Comparison of ENCODE assay signal across 28 cellular contexts in genomic region chr6:8651998-8652397, GRCh38.
"Had no signal": no experiment of that assay in that cellular context is flagged by ENCODE, and none has a peak within 500 bp of the region (broad histone marks: within the 10 kb centered on the region; RNA-seq: fewer than 3 reads in every experiment).

No MANE protein-coding gene starts in this region.

- H3K9me3 Mint-ChIP-seq: neural progenitor cell had no signal

- H3K27me3 ChIP-seq: neural progenitor cell, neutrophil, right atrium auricular region, suprapubic skin, tibial artery, upper lobe of right lung had no signal

- H3K4me1 ChIP-seq: lower lobe of right lung, neural progenitor cell, parathyroid adenoma, right atrium auricular region, suprapubic skin, tibial artery, upper lobe of right lung had no signal

- H3K4me1 Mint-ChIP-seq: mesothelial cell of epicardium; naive B cell; natural killer cell; nephron progenitor cell; neural progenitor cell; stimulated activated naive B cell treated with anti-CD40 and anti-IgM and Interleukin-4, amounts not matched to agents 10 μg/mL and 1 μg/mL and 100 μg/mL, for 72 hours had no signal

- H3K9ac ChIP-seq: neural progenitor cell, parathyroid adenoma had no signal

- H2AFZ ChIP-seq: neural progenitor cell, parathyroid adenoma had no signal

- H3K79me2 ChIP-seq: parathyroid adenoma had no signal

- H3K27ac Mint-ChIP-seq: mesothelial cell of epicardium; naive B cell; natural killer cell; nephron progenitor cell; neural progenitor cell; stimulated activated naive B cell treated with anti-CD40 and anti-IgM and Interleukin-4, amounts not matched to agents 10 μg/mL and 1 μg/mL and 100 μg/mL, for 72 hours had no signal

- H3K4me2 ChIP-seq: neural progenitor cell had no signal

- ATAC-seq: left ventricle myocardium superior; lower lobe of right lung; natural killer cell; sciatic nerve; stimulated activated naive B cell treated with anti-CD40 and anti-IgM and Interleukin-4, amounts not matched to agents 10 μg/mL and 1 μg/mL and 100 μg/mL, for 72 hours; stimulated activated naive CD8-positive, alpha-beta T cell treated with anti-CD3 and anti-CD28 coated beads, Interleukin-15, Interleukin-2, amounts not matched to agents 100 U/mL and 50 U/mL, for 24 hours; upper lobe of right lung had no signal

- H3K27me3 Mint-ChIP-seq: naive B cell had no signal

- H3K4me3 Mint-ChIP-seq: mesothelial cell of epicardium; naive B cell; natural killer cell; nephron progenitor cell; neural progenitor cell; stimulated activated naive B cell treated with anti-CD40 and anti-IgM and Interleukin-4, amounts not matched to agents 10 μg/mL and 1 μg/mL and 100 μg/mL, for 72 hours had no signal

- H3K36me3 Mint-ChIP-seq: mesothelial cell of epicardium; natural killer cell; neural progenitor cell; stimulated activated naive B cell treated with anti-CD40 and anti-IgM and Interleukin-4, amounts not matched to agents 10 μg/mL and 1 μg/mL and 100 μg/mL, for 72 hours had no signal

- DNase-seq: islet precursor cell; left ventricle myocardium superior; lower lobe of right lung; mammary epithelial cell; mesenchymal stem cell; naive B cell; natural killer cell; nephron progenitor cell; occipital lobe; stimulated activated CD4-positive, alpha-beta T cell treated with anti-CD3 and anti-CD28 coated beads, Interleukin-12 subunit alpha, Interleukin-12 subunit beta, amount 100 ng/mL, for 4 hours; stimulated activated CD4-positive, alpha-beta T cell treated with anti-CD3 and anti-CD28 coated beads, Interleukin-15, amount 100 ng/mL, for 24 hours; stimulated activated CD4-positive, alpha-beta T cell treated with anti-CD3 and anti-CD28 coated beads, Interleukin-2, amount 100 ng/mL, for 24 hours; stimulated activated CD4-positive, alpha-beta T cell treated with anti-CD3 and anti-CD28 coated beads, Interleukin-4, amount 100 ng/mL, for 1 hour; stimulated activated naive B cell treated with anti-CD40 and anti-IgM and Interleukin-4, amounts not matched to agents 10 μg/mL and 1 μg/mL and 100 μg/mL, for 72 hours; stimulated activated naive CD8-positive, alpha-beta T cell treated with anti-CD3 and anti-CD28 coated beads, Interleukin-15, Interleukin-2, amounts not matched to agents 100 U/mL and 50 U/mL, for 24 hours; tibial artery; trophoblast cell; upper lobe of right lung had no signal

- H3K9me3 ChIP-seq: lower lobe of right lung, neutrophil, right atrium auricular region, thoracic aorta, upper lobe of right lung had no signal

- H3K36me3 ChIP-seq: lower lobe of right lung, neural progenitor cell, neutrophil, right atrium auricular region, suprapubic skin, thoracic aorta, tibial artery, upper lobe of right lung had no signal

- H3K4me3 ChIP-seq: lower lobe of right lung, neural progenitor cell, right atrium auricular region, skin epidermis, suprapubic skin, thoracic aorta, tibial artery, upper lobe of right lung had no signal

- H3K27ac ChIP-seq: lower lobe of right lung, neural progenitor cell, neutrophil, parathyroid adenoma, right atrium auricular region, skin epidermis, suprapubic skin, thoracic aorta, tibial artery, upper lobe of right lung had no signal

- FAIRE-seq: urothelium cell line had no signal
